Comparison of ENCODE assay signal across 22 cellular contexts in the genomic region with DNA sequence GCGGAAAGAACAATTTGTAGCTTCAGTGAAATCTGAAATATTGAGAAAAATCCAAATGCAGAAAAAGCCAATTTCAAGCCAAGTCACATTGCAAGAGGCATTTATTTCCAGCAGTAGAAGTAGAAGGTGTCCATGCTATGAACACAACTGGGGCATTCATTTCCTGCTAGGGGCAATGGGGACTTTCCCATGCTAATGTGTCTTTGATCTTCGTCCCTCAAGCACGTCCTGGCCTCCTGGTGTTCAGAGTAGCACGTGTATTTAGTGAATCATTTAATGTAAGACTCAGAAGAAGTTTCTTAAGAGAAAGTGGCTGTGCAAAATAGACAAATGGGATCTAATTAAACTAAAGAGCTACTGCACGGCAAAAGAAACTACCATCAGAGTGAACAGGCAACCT.
DNase-seq lines count a peak whose midpoint lies in the region; ATAC-seq and TF ChIP-seq lines count a peak whose summit lies in the region.
"Had no signal": no experiment of that assay in that cellular context is flagged by ENCODE, and none has a peak within 500 bp of the region (broad histone marks: within the 10 kb centered on the region; RNA-seq: fewer than 3 reads in every experiment).

No MANE protein-coding gene starts in this region.

- H3K79me2 ChIP-seq in OCI-LY7 (ENCODE audit: insufficient read depth, low read depth, low read length) = no peaks in the 10 kb centered on the region
- H3K79me2 ChIP-seq in GM23338 (replicated peaks; ENCODE audit: insufficient read depth) = no peaks in the 10 kb centered on the region
- H3K79me2 ChIP-seq: parathyroid adenoma had no signal

- H3K9me3 ChIP-seq in CD8-positive, alpha-beta memory T cell (ENCODE audit: low read length) = no peaks in the 10 kb centered on the region
- no peaks in the 10 kb centered on the region for H3K9me3 ChIP-seq in OCI-LY7 (ENCODE audit: low read length)
- H3K9me3 ChIP-seq: uterus had no signal

- no peak for TF ChIP-seq CTCF in OCI-LY7 (conservative IDR thresholded peaks at IDR 0.05; ENCODE audit: low read length)
- no peak for TF ChIP-seq CTCF in GM23338 (conservative IDR thresholded peaks at IDR 0.05; ENCODE audit: low read depth in 2 of 2)

- H3K27ac ChIP-seq in CD8-positive, alpha-beta memory T cell (ENCODE audit: low read depth, low read length) = no peak overlapping the region
- peak overlapping the region; percentile 57 for H3K27ac ChIP-seq in OCI-LY7 (ENCODE audit: low read depth, low read length, poor library complexity, severe bottlenecking)
- H3K27ac ChIP-seq in GM23338 (ENCODE audit: low read depth) = no peak overlapping the region
- H3K27ac ChIP-seq: heart left ventricle, parathyroid adenoma, uterus had no signal

- CTCF ChIA-PET in CD8-positive, alpha-beta memory T cell (lab: Charles Lee) = no interaction called here
- CTCF ChIA-PET in OCI-LY7 (lab: Charles Lee; ENCODE audit: unreplicated experiment) = no interaction called here

- no peaks in the 10 kb centered on the region for H3K4me1 ChIP-seq in CD8-positive, alpha-beta memory T cell (ENCODE audit: insufficient read depth, low read length)
- H3K4me1 ChIP-seq in OCI-LY7 (ENCODE audit: insufficient read depth, low read length, poor library complexity, severe bottlenecking) = peaks cover 20% of the 10 kb centered on the region
- no peaks in the 10 kb centered on the region for H3K4me1 ChIP-seq in GM23338 (ENCODE audit: insufficient read depth)
- H3K4me1 ChIP-seq: heart left ventricle, parathyroid adenoma, uterus had no signal

- H3F3A ChIP-seq in GM23338 (replicated peaks; ENCODE audit: low read depth) = no peaks in the 10 kb centered on the region

- H3K9me2 ChIP-seq in OCI-LY7 (ENCODE audit: insufficient read depth, low read length) (no peaks in the 10 kb centered on the region), GM23338 (ENCODE audit: insufficient read depth) (no peaks in the 10 kb centered on the region)

- POLR2A ChIA-PET in CD8-positive, alpha-beta memory T cell (lab: Charles Lee) = no interaction called here
- POLR2A ChIA-PET in OCI-LY7 (lab: Charles Lee) = interaction anchor here (0.6 to 0.7 kb wide), 2 partner anchors 34 to 1353 kb away, joined by 3 to 4 read pairs; no protein-coding TSS in a partner anchor

- H2AFZ ChIP-seq in OCI-LY7 (ENCODE audit: low read length) (peak overlapping the region; percentile 94; the same call in 1 of the 2 replicates), GM23338 (no peak overlapping the region)
- H2AFZ ChIP-seq: parathyroid adenoma had no signal

- H3K4me1 Mint-ChIP-seq in CD8-positive, alpha-beta memory T cell = peaks cover 10 to 20% (median 10%) of the 10 kb centered on the region in 3 donors
- no peaks in the 10 kb centered on the region for H3K4me1 Mint-ChIP-seq in GM23338
- H3K4me1 Mint-ChIP-seq: naive B cell had no signal

- no peaks in the 10 kb centered on the region for H3K36me3 Mint-ChIP-seq in CD8-positive, alpha-beta memory T cell
- H3K36me3 Mint-ChIP-seq in GM23338 (ENCODE audit: low read depth) = peaks cover 44% of the 10 kb centered on the region
- H3K36me3 Mint-ChIP-seq: CD4-positive, alpha-beta memory T cell; naive B cell had no signal

- peak overlapping the region; percentile 74 for H3K4me2 ChIP-seq in OCI-LY7 (ENCODE audit: low read length)
- H3K4me2 ChIP-seq in GM23338 = no peak overlapping the region

- H3K27me3 ChIP-seq in CD8-positive, alpha-beta memory T cell (ENCODE audit: insufficient read depth, low read length, poor library complexity, severe bottlenecking) = no peaks in the 10 kb centered on the region
- H3K27me3 ChIP-seq in GM23338 (ENCODE audit: insufficient read depth) = no peaks in the 10 kb centered on the region
- H3K27me3 ChIP-seq: heart left ventricle, uterus had no signal

- DNase-seq in CD8-positive, alpha-beta memory T cell = peak in 2 of 5 donors; percentile 9 to 12
- peak; percentile 88 for DNase-seq in OCI-LY7 (ENCODE audit: low spot score)
- DNase-seq in superior temporal gyrus (ENCODE audit: extremely low spot score) = no peak
- DNase-seq in GM23338 (ENCODE audit: low spot score) = no peak
- DNase-seq: ACHN; activated CD8-positive, alpha-beta memory T cell treated with anti-CD3 and anti-CD28 coated beads, Interleukin-2, amount 50 U/mL, for 4 hours; activated gamma-delta T cell; anterior cingulate cortex; cerebellar nuclear complex; heart left ventricle; MM.1S; naive B cell; NCI-H1930; stimulated activated CD4-positive, alpha-beta T cell treated with anti-CD3 and anti-CD28 coated beads, Interleukin-1b, Interleukin-23, amount 100 ng/mL, for 48 hours; T-helper 9 cell; uterus had no signal

- peak overlapping the region in 5 of 7 donors; percentile 22 to 65 (median 64) for H3K4me3 Mint-ChIP-seq in CD8-positive, alpha-beta memory T cell
- H3K4me3 Mint-ChIP-seq in GM23338 = no peak overlapping the region
- H3K4me3 Mint-ChIP-seq: naive B cell had no signal

- intact Hi-C loops in OCI-LY7 (cut with micrococcal nuclease; ENCODE audit: unreplicated experiment) = loop anchor here (5.0 kb wide), 1 partner anchor 257 kb away; no protein-coding TSS in a partner anchor

- BruUV-seq in OCI-LY7 (replicated peaks; lab: Mats Ljungman, UMichigan) = no TSS peak

- H3K27me3 Mint-ChIP-seq in CD8-positive, alpha-beta memory T cell = peaks cover 0 to 2% of the 10 kb centered on the region in 2 donors
- H3K27me3 Mint-ChIP-seq in GM23338 (ENCODE audit: insufficient read depth, low read depth, poor library complexity) = peaks cover 1% of the 10 kb centered on the region
- H3K27me3 Mint-ChIP-seq: CD4-positive, alpha-beta memory T cell; naive B cell had no signal

- peak overlapping the region in 5 of 8 donors; percentile 18 to 91 (median 50) for H3K27ac Mint-ChIP-seq in CD8-positive, alpha-beta memory T cell
- no peak overlapping the region for H3K27ac Mint-ChIP-seq in GM23338
- H3K27ac Mint-ChIP-seq: naive B cell had no signal

- ATAC-seq in GM19395 (IDR thresholded peaks at IDR 0.05; ENCODE audit: unreplicated experiment) (peak; percentile 90), HG02981 (IDR thresholded peaks at IDR 0.05; ENCODE audit: unreplicated experiment) (peak; percentile 78), HG02763 (IDR thresholded peaks at IDR 0.05; ENCODE audit: unreplicated experiment) (no peak), GM23338 (no peak), GM18502 (IDR thresholded peaks at IDR 0.05; ENCODE audit: poor library complexity, unreplicated experiment) (no peak)
- ATAC-seq: heart left ventricle had no signal

- H4K20me1 ChIP-seq in OCI-LY7 (ENCODE audit: insufficient read depth, low read length) (no peaks in the 10 kb centered on the region), GM23338 (replicated peaks; ENCODE audit: insufficient read depth) (no peaks in the 10 kb centered on the region)

- H3K36me3 ChIP-seq in CD8-positive, alpha-beta memory T cell (ENCODE audit: insufficient read depth, low read length) = no peaks in the 10 kb centered on the region
- no peaks in the 10 kb centered on the region for H3K36me3 ChIP-seq in OCI-LY7 (ENCODE audit: insufficient read depth, low read length)
- H3K36me3 ChIP-seq in GM23338 (ENCODE audit: insufficient read depth) = no peaks in the 10 kb centered on the region
- H3K36me3 ChIP-seq: heart left ventricle, uterus had no signal

- H3K4me3 ChIP-seq in CD8-positive, alpha-beta memory T cell (ENCODE audit: low read length) = no peak overlapping the region
- H3K4me3 ChIP-seq in OCI-LY7 (ENCODE audit: low read depth, low read length, poor library complexity, severe bottlenecking) (peak overlapping the region; percentile 16), GM23338 (no peak overlapping the region)
- H3K4me3 ChIP-seq: heart left ventricle, uterus had no signal

- peaks cover 0 to 3% (median 0%) of the 10 kb centered on the region in 5 donors for H3K9me3 Mint-ChIP-seq in CD8-positive, alpha-beta memory T cell
- peaks cover 100% of the 10 kb centered on the region for H3K9me3 Mint-ChIP-seq in GM23338

TF ChIP-seq in GM23338, 12 proteins besides CTCF, POLR2A, EP300 and RAD21 (continues in another document):
- TF ChIP-seq ZNF331 (CRISPR knock-in tag; IDR thresholded peaks at IDR 0.05; ENCODE audit: low read depth) (no peak), EZH2 (IDR thresholded peaks at IDR 0.05; ENCODE audit: low read depth, unreplicated experiment) (no peak)

Comparison
In these comparisons a context has a peak if more than half of its experiments do, and no peak if none do; other contexts are left out.
1. ATAC-seq: peak in GM19395 (single experiment) and HG02981 (single experiment); none in HG02763 (single experiment), GM23338 (single experiment) and GM18502 (single experiment).